Comparison of ENCODE assay signal across 8 cellular contexts in the genomic region with DNA sequence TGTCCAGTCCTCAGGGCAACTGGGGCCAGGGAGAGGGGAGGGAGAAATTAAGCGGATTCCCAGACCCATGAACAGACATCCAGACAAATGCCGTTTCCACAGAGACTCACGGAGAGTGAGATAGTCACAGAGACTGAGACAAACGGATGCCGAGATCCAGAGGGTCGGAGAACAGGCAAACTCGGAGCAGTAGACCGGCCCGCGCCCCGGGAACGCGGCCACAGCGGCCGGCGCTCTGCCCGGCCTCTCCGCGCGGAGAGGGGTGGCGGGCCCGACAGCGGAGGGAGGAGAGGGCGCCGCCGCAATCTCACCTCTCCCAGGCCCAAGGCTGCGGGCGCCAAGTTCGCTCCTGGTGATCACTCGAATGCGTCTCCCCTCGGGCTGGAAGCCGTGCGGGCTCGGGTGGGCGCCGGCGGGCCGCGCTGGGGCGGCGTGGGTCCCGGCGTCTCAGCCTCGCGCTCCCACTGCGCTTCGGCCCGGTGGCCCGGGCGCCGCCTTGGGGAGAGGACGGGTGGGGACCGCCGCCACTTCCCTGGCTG. TPM values are rescaled to one million over a fixed set of nuclear protein-coding genes. Genes with fewer than 3 reads are reported as not detected.
DNase-seq lines count a peak whose midpoint lies in the region; ATAC-seq and TF ChIP-seq lines count a peak whose summit lies in the region.

No MANE protein-coding gene starts in this region.

- H3K4me3 ChIP-seq in AG10803 (ENCODE audit: low read length) (peak overlapping the region; percentile 83), PC-9 (peak overlapping the region; percentile 68), muscle layer of colon (ENCODE audit: low read depth in 1 of 2, low read length in 2 of 2) (peak overlapping the region; percentile 47 to 58)
- peak overlapping the region; percentile 58 for H3K4me3 ChIP-seq in effector memory CD4-positive, alpha-beta T cell (ENCODE audit: insufficient read depth, low read depth, low read length, poor library complexity, severe bottlenecking)

- no peaks in the 10 kb centered on the region for H3K36me3 ChIP-seq in PC-9 (ENCODE audit: low read depth)
- H3K36me3 ChIP-seq in effector memory CD4-positive, alpha-beta T cell (ENCODE audit: control insufficient read depth, insufficient read depth, low read length), result no peaks in the 10 kb centered on the region
- no peaks in the 10 kb centered on the region for H3K36me3 ChIP-seq in muscle layer of colon (ENCODE audit: insufficient read depth, low read length)

- ATAC-seq in GM18505 (IDR thresholded peaks at IDR 0.05; ENCODE audit: unreplicated experiment) (peak; percentile 31), HG02884 (IDR thresholded peaks at IDR 0.05; ENCODE audit: unreplicated experiment) (peak; percentile 3)

- DNase-seq in AG10803 (ENCODE audit: low read depth) (peak; percentile 23), PC-9 (no peak), KG1 (lab: John Stamatoyannopoulos, UW) (no peak), DMS114 treated with DMSO at 0.1 percent for 48 hours (lab: John Stamatoyannopoulos, UW; ENCODE audit: unreplicated experiment) (no peak)
- no peak for DNase-seq in effector memory CD4-positive, alpha-beta T cell

- no peaks in the 10 kb centered on the region for H4K20me1 ChIP-seq in PC-9 (ENCODE audit: insufficient read depth)

- POLR2A ChIA-PET in PC-9 (lab: Charles Lee; ENCODE audit: unreplicated experiment), result interaction anchor here (0.5 to 0.6 kb wide), 5 partner anchors 111 to 341 kb away, joined by 3 to 33 read pairs (median 4); no protein-coding TSS in a partner anchor

- H3K9me3 ChIP-seq in PC-9 (ENCODE audit: insufficient read depth, low read depth) (no peaks in the 10 kb centered on the region), muscle layer of colon (ENCODE audit: low read length) (no peaks in the 10 kb centered on the region)
- H3K9me3 ChIP-seq in effector memory CD4-positive, alpha-beta T cell (ENCODE audit: control insufficient read depth, low read length), result no peaks in the 10 kb centered on the region

- H3F3A ChIP-seq in PC-9 (ENCODE audit: insufficient read depth, low read depth), result peaks cover 9% of the 10 kb centered on the region; the same call in 1 of the 2 replicates

- peaks cover 8% of the 10 kb centered on the region for H3K79me2 ChIP-seq in PC-9 (ENCODE audit: low read depth)

- H3K9me2 ChIP-seq in PC-9 (ENCODE audit: insufficient read depth), result no peaks in the 10 kb centered on the region

- TF ChIP-seq CTCF in AG10803 (conservative IDR thresholded peaks at IDR 0.05; ENCODE audit: low read length) (no peak), PC-9 (conservative IDR thresholded peaks at IDR 0.05) (no peak)

- H3K27ac ChIP-seq in PC-9, result peak overlapping the region; percentile 56
- peak overlapping the region; percentile 55 for H3K27ac ChIP-seq in effector memory CD4-positive, alpha-beta T cell (ENCODE audit: insufficient read depth, low read length, poor library complexity, severe bottlenecking)
- no peak overlapping the region for H3K27ac ChIP-seq in muscle layer of colon (ENCODE audit: low read depth, low read length)

- intact Hi-C loops in PC-9 (cut with micrococcal nuclease; ENCODE audit: unreplicated experiment), result loop anchor here (1.0 to 5.0 kb wide), 5 partner anchors 125 to 289 kb away; a partner anchor contains a TSS

- TF ChIP-seq POLR2A in GM18505 (IDR thresholded peaks at IDR 0.05; ENCODE audit: borderline replicate concordance, extremely low read depth, insufficient read depth, insufficient read length), result no peak

- no peaks in the 10 kb centered on the region for H3K27me3 ChIP-seq in PC-9 (ENCODE audit: insufficient read depth, low read depth)
- H3K27me3 ChIP-seq in effector memory CD4-positive, alpha-beta T cell (replicated peaks; ENCODE audit: control insufficient read depth, insufficient read depth, low read length, poor library complexity, severe bottlenecking), result peaks cover 25% of the 10 kb centered on the region
- peaks cover 60 to 96% of the 10 kb centered on the region in 2 donors for H3K27me3 ChIP-seq in muscle layer of colon (ENCODE audit: control insufficient read depth in 1 of 2, insufficient read depth in 2 of 2, low read length in 2 of 2)

- no peak overlapping the region for H3K9ac ChIP-seq in muscle layer of colon (ENCODE audit: low read length)

- no TSS peak for BruUV-seq in PC-9 (replicated peaks; lab: Mats Ljungman, UMichigan)

- H3K4me1 ChIP-seq in PC-9 (replicated peaks; ENCODE audit: insufficient read depth) (0 out of 2 replicates have a peak, but pooled peaks cover 6% of the 10 kb centered on the region), muscle layer of colon (ENCODE audit: insufficient read depth, low read length) (peaks cover 39% of the 10 kb centered on the region)
- H3K4me1 ChIP-seq in effector memory CD4-positive, alpha-beta T cell (ENCODE audit: control insufficient read depth, insufficient read depth, low read length, poor library complexity, severe bottlenecking), result peaks cover 27% of the 10 kb centered on the region

- peak overlapping the region; percentile 89 for H3K4me2 ChIP-seq in PC-9

- peak overlapping the region; percentile 89 for H2AFZ ChIP-seq in PC-9

- CTCF ChIA-PET in PC-9 (lab: Charles Lee), result interaction anchor here (0.5 to 1.6 kb wide), 19 partner anchors 8 to 336 kb away, joined by 3 to 36 read pairs (median 5); a partner anchor contains a TSS

RNA-seq across cellular contexts. Expression of a gene that starts 0.8 kb away (rescaled TPM):
- 0.35 and 0.48 TPM in 2 replicates for total RNA-seq in PC-9 (2021)

RNA-seq across cellular contexts. Expression of a gene that starts 21.0 kb away (rescaled TPM):
- total RNA-seq in PC-9 (2021), result 0.28 and 0.33 TPM in 2 replicates
